ENCODE assay signal across 22 cellular contexts in genomic region chr14:91219505-91220389, GRCh38. TPM values are rescaled to one million over a fixed set of nuclear protein-coding genes. Genes with fewer than 3 reads are reported as not detected.
DNase-seq lines count a peak whose midpoint lies in the region; ATAC-seq, FAIRE-seq and TF ChIP-seq lines count a peak whose summit lies in the region.
"Had no signal": no experiment of that assay in that cellular context is flagged by ENCODE, and none has a peak within 500 bp of the region (broad histone marks: within the 10 kb centered on the region; RNA-seq: fewer than 3 reads in every experiment).

No MANE protein-coding gene starts in this region.

- H3K4me3 Mint-ChIP-seq in activated CD4-positive, alpha-beta T cell treated with anti-CD3 and anti-CD28 coated beads, Interleukin-2, amount 10 ng/mL, durations not matched to agents 24 days and 14 days: no peak overlapping the region
- no peak overlapping the region for H3K4me3 Mint-ChIP-seq in T-cell
- no peak overlapping the region for H3K4me3 Mint-ChIP-seq in glutamatergic neuron (ENCODE audit: unreplicated experiment)
- H3K4me3 Mint-ChIP-seq in stimulated activated effector memory CD8-positive, alpha-beta T cell treated with anti-CD3 and anti-CD28 coated beads, Interleukin-12 subunit alpha, Interleukin-12 subunit beta, amount 100 ng/mL, for 72 hours: no peak overlapping the region
- H3K4me3 Mint-ChIP-seq: CD8-positive, alpha-beta T cell; stimulated activated naive B cell treated with anti-CD40 and anti-IgM and Interleukin-4, amounts not matched to agents 10 μg/mL and 1 μg/mL and 100 μg/mL, for 72 hours had no signal

- TF ChIP-seq CTCF in glutamatergic neuron (IDR thresholded peaks at IDR 0.05; ENCODE audit: partially characterized antibody, unreplicated experiment): no peak
- no peak for TF ChIP-seq CTCF in pancreas (IDR thresholded peaks at IDR 0.05)

- ATAC-seq in T-cell (replicated peaks in 1 of 4) (no peak), pancreas (no peak), GM18502 (IDR thresholded peaks at IDR 0.05; ENCODE audit: poor library complexity, unreplicated experiment) (no peak)
- no peak for ATAC-seq in stimulated activated effector memory CD8-positive, alpha-beta T cell treated with anti-CD3 and anti-CD28 coated beads, Interleukin-12 subunit alpha, Interleukin-12 subunit beta, amount 100 ng/mL, for 72 hours
- ATAC-seq: CD8-positive, alpha-beta T cell; mucosa of descending colon; stimulated activated naive B cell treated with anti-CD40 and anti-IgM and Interleukin-4, amounts not matched to agents 10 μg/mL and 1 μg/mL and 100 μg/mL, for 72 hours had no signal

- intact Hi-C loops in activated CD4-positive, alpha-beta T cell treated with anti-CD3 and anti-CD28 coated beads, Interleukin-2, amount 10 ng/mL, durations not matched to agents 24 days and 14 days (cut with micrococcal nuclease): no loop called here
- intact Hi-C loops in pancreas (cut with DNase I): no loop called here

- no peaks in the 10 kb centered on the region for H3K9me3 ChIP-seq in pancreas
- H3K9me3 ChIP-seq: ascending aorta, mucosa of descending colon, Peyer's patch had no signal

- no peaks in the 10 kb centered on the region for H3K27me3 Mint-ChIP-seq in activated CD4-positive, alpha-beta T cell treated with anti-CD3 and anti-CD28 coated beads, Interleukin-2, amount 10 ng/mL, durations not matched to agents 24 days and 14 days
- H3K27me3 Mint-ChIP-seq in T-cell: no peaks in the 10 kb centered on the region
- H3K27me3 Mint-ChIP-seq in glutamatergic neuron (ENCODE audit: unreplicated experiment): no peaks in the 10 kb centered on the region
- H3K27me3 Mint-ChIP-seq: stimulated activated naive B cell treated with anti-CD40 and anti-IgM and Interleukin-4, amounts not matched to agents 10 μg/mL and 1 μg/mL and 100 μg/mL, for 72 hours had no signal

- H3K27ac ChIP-seq in pancreas: no peak overlapping the region

- no peaks in the 10 kb centered on the region for H3K4me1 ChIP-seq in pancreas
- H3K4me1 ChIP-seq: ascending aorta, Peyer's patch had no signal

- CTCF ChIA-PET in T-cell (lab: Charles Lee): no interaction called here

- no peak for FAIRE-seq in pancreas (lab: Jason Lieb, UNC)
- FAIRE-seq: G401.6, GM12891 had no signal

- H3K36me3 ChIP-seq in pancreas: peaks cover 0 to 28% (median 7%) of the 10 kb centered on the region in 3 donors

- H3K27me3 ChIP-seq in pancreas: no peaks in the 10 kb centered on the region
- H3K27me3 ChIP-seq: ascending aorta, Peyer's patch had no signal

- peaks cover 71% of the 10 kb centered on the region for H3K36me3 Mint-ChIP-seq in activated CD4-positive, alpha-beta T cell treated with anti-CD3 and anti-CD28 coated beads, Interleukin-2, amount 10 ng/mL, durations not matched to agents 24 days and 14 days (ENCODE audit: low read depth)
- H3K36me3 Mint-ChIP-seq in T-cell (peaks cover 69% of the 10 kb centered on the region), glutamatergic neuron (ENCODE audit: unreplicated experiment) (no peaks in the 10 kb centered on the region)
- H3K36me3 Mint-ChIP-seq in stimulated activated effector memory CD8-positive, alpha-beta T cell treated with anti-CD3 and anti-CD28 coated beads, Interleukin-12 subunit alpha, Interleukin-12 subunit beta, amount 100 ng/mL, for 72 hours: peaks cover 72% of the 10 kb centered on the region

- H3K9me3 Mint-ChIP-seq in activated CD4-positive, alpha-beta T cell treated with anti-CD3 and anti-CD28 coated beads, Interleukin-2, amount 10 ng/mL, durations not matched to agents 24 days and 14 days: peaks cover 16% of the 10 kb centered on the region
- H3K9me3 Mint-ChIP-seq in T-cell (peaks cover 0 to 5% (median 0%) of the 10 kb centered on the region in 3 donors), glutamatergic neuron (ENCODE audit: unreplicated experiment) (peaks cover 2% of the 10 kb centered on the region)
- H3K9me3 Mint-ChIP-seq in stimulated activated effector memory CD8-positive, alpha-beta T cell treated with anti-CD3 and anti-CD28 coated beads, Interleukin-12 subunit alpha, Interleukin-12 subunit beta, amount 100 ng/mL, for 72 hours: peaks cover 12% of the 10 kb centered on the region
- H3K9me3 Mint-ChIP-seq: CD8-positive, alpha-beta T cell; stimulated activated naive B cell treated with anti-CD40 and anti-IgM and Interleukin-4, amounts not matched to agents 10 μg/mL and 1 μg/mL and 100 μg/mL, for 72 hours had no signal

- peak overlapping the region; percentile 28 for H3K27ac Mint-ChIP-seq in activated CD4-positive, alpha-beta T cell treated with anti-CD3 and anti-CD28 coated beads, Interleukin-2, amount 10 ng/mL, durations not matched to agents 24 days and 14 days
- H3K27ac Mint-ChIP-seq in T-cell (peak overlapping the region; percentile 48 to 67), glutamatergic neuron (ENCODE audit: unreplicated experiment) (peak overlapping the region; percentile 17)
- H3K27ac Mint-ChIP-seq in stimulated activated effector memory CD8-positive, alpha-beta T cell treated with anti-CD3 and anti-CD28 coated beads, Interleukin-12 subunit alpha, Interleukin-12 subunit beta, amount 100 ng/mL, for 72 hours: peak overlapping the region; percentile 89
- H3K27ac Mint-ChIP-seq: CD8-positive, alpha-beta T cell; stimulated activated naive B cell treated with anti-CD40 and anti-IgM and Interleukin-4, amounts not matched to agents 10 μg/mL and 1 μg/mL and 100 μg/mL, for 72 hours had no signal

- POLR2A ChIA-PET in T-cell (lab: Charles Lee): no interaction called here

- H3K4me1 Mint-ChIP-seq in activated CD4-positive, alpha-beta T cell treated with anti-CD3 and anti-CD28 coated beads, Interleukin-2, amount 10 ng/mL, durations not matched to agents 24 days and 14 days: peaks cover 47% of the 10 kb centered on the region
- H3K4me1 Mint-ChIP-seq in T-cell: peaks cover 42 to 51% (median 42%) of the 10 kb centered on the region in 3 donors
- H3K4me1 Mint-ChIP-seq in glutamatergic neuron (ENCODE audit: low read depth, unreplicated experiment): no peaks in the 10 kb centered on the region
- peaks cover 53% of the 10 kb centered on the region for H3K4me1 Mint-ChIP-seq in stimulated activated effector memory CD8-positive, alpha-beta T cell treated with anti-CD3 and anti-CD28 coated beads, Interleukin-12 subunit alpha, Interleukin-12 subunit beta, amount 100 ng/mL, for 72 hours

- WGBS in pancreas, 2 donors: 69 to 80% methylated on average over 13 of the region's 13 CpGs

- H3K4me3 ChIP-seq in pancreas: no peak overlapping the region
- H3K4me3 ChIP-seq: ascending aorta, coronary artery, mucosa of descending colon, Peyer's patch had no signal

- DNase-seq in activated CD4-positive, alpha-beta T cell treated with anti-CD3 and anti-CD28 coated beads, Interleukin-2, amount 10 ng/mL, durations not matched to agents 24 days and 14 days: no peak
- DNase-seq in activated CD4-positive, alpha-beta T cell treated with anti-CD3 and anti-CD28 coated beads, Interleukin-2, amount 50 U/mL, for 1 hour: no peak
- no peak for DNase-seq in T-cell
- no peak for DNase-seq in glutamatergic neuron
- no peak for DNase-seq in stimulated activated effector memory CD8-positive, alpha-beta T cell treated with anti-CD3 and anti-CD28 coated beads, Interleukin-12 subunit alpha, Interleukin-12 subunit beta, amount 100 ng/mL, for 72 hours (ENCODE audit: low spot score in 2 of 2)
- no peak for DNase-seq in pancreas
- no peak for DNase-seq in DMS114 treated with DMSO at 0.1 percent for 48 hours (lab: John Stamatoyannopoulos, UW; ENCODE audit: unreplicated experiment)
- DNase-seq: activated effector memory CD4-positive, alpha-beta T cell treated with anti-CD3 and anti-CD28 coated beads, Interleukin-2, amount 50 U/mL, for 16 hours; CD8-positive, alpha-beta T cell; GOT3; islet precursor cell; Karpas-422; mucosa of descending colon; NCI-H1105; NCI-H748 treated with DMSO at 0.1 percent for 48 hours; Peyer's patch; stimulated activated naive B cell treated with anti-CD40 and anti-IgM and Interleukin-4, amounts not matched to agents 10 μg/mL and 1 μg/mL and 100 μg/mL, for 72 hours had no signal

RNA-seq across cellular contexts. Expression of gene GPR68, which starts 24.8 kb away (rescaled TPM):
- 4.6 and 4.9 TPM in 2 replicates for total RNA-seq in activated CD4-positive, alpha-beta T cell treated with anti-CD3 and anti-CD28 coated beads, Interleukin-2, amount 10 ng/mL, durations not matched to agents 24 days and 14 days
- total RNA-seq in T-cell: 10 to 100 TPM in 3 of 5 donors, 1 to 10 TPM in 2; 3.0 to 16.4 (median 10.0) TPM
- not detected for total RNA-seq in glutamatergic neuron (ENCODE audit: unreplicated experiment)
- total RNA-seq in pancreas: under 1 TPM in 5 of 6 donors, not detected in 1; 0.09 to 0.90 (median 0.20) TPM
- under 1 TPM; 0.23 to 0.33 TPM for polyA plus RNA-seq in pancreas
- total RNA-seq: ascending aorta had no signal

Comparison
In these comparisons a context has a peak if more than half of its experiments do, and no peak if none do; other contexts are left out.
1. H3K27ac Mint-ChIP-seq: peak in every context shown above with its lines; median percentile 89 in stimulated activated effector memory CD8-positive, alpha-beta T cell treated with anti-CD3 and anti-CD28 coated beads, Interleukin-12 subunit alpha, Interleukin-12 subunit beta, amount 100 ng/mL, for 72 hours; 58 in T-cell; 28 in activated CD4-positive, alpha-beta T cell treated with anti-CD3 and anti-CD28 coated beads, Interleukin-2, amount 10 ng/mL, durations not matched to agents 24 days and 14 days; 17 in glutamatergic neuron.